Comparison of ENCODE assay signal across 20 cellular contexts in the genomic region with DNA sequence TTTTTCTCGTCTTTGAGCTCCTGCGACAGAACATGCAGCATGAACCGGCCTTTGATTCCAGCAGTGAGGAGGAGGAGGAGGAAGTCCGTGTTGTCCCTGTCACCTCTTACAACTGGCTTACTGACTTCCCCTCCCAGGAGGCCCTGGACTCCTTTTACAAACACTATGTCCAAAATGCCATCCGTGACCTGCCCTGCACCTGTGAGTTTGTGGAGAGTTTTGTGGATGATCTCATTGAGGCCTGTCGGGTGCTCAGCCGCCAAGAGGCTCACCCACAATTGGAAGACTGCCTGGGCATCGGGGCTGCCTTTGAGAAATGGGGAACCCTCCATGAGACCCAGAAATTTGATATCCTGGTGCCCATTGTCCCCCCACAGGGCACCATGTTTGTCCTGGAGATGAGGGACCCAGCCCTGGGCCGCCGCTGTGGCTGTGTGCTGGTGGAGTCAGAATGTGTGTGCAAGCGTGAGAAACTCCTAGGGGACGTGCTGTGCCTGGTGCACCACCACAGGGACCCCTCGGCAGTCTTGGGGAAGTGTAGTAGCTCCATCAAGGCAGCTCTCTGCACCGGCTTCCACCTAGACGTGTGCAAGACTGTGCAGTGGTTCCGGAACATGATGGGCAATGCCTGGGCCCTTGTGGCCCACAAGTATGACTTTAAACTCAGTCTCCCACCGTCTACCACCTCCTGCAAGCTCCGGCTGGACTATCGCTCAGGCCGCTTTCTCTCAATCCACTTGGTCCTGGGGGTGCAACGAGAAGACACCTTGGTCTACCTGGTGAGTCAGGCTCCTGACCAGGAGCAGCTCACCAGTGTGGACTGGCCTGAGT. TPM values are rescaled to one million over a fixed set of nuclear protein-coding genes. Genes with fewer than 3 reads are reported as not detected.
DNase-seq lines count a peak whose midpoint lies in the region; ATAC-seq, FAIRE-seq and TF ChIP-seq lines count a peak whose summit lies in the region.
"Had no signal": no experiment of that assay in that cellular context is flagged by ENCODE, and none has a peak within 500 bp of the region (broad histone marks: within the 10 kb centered on the region; RNA-seq: fewer than 3 reads in every experiment).

No MANE protein-coding gene starts in this region.

- peaks cover 11 to 25% of the 10 kb centered on the region in 2 donors for H3K36me3 Mint-ChIP-seq in activated T-cell treated with anti-CD3 and anti-CD28 coated beads, Interleukin-2, amount 50 U/mL, for 72 hours (ENCODE audit: insufficient read depth in 2 of 2)
- peaks cover 8% of the 10 kb centered on the region for H3K36me3 Mint-ChIP-seq in astrocyte (ENCODE audit: low read depth, unreplicated experiment)

- H3K27ac ChIP-seq in DOHH2 (ENCODE audit: low read depth, low read length) (no peak overlapping the region), astrocyte (ENCODE audit: low read depth, low read length) (no peak overlapping the region), osteoblast (ENCODE audit: low read depth, low read length) (no peak overlapping the region)
- H3K27ac ChIP-seq: esophagus muscularis mucosa, gastrocnemius medialis, tibial artery had no signal

- peaks cover 45% of the 10 kb centered on the region for H3K4me1 ChIP-seq in DOHH2 (ENCODE audit: control insufficient read depth, low read length)
- H3K4me1 ChIP-seq in astrocyte (ENCODE audit: insufficient read depth, low read length), result peaks cover 8% of the 10 kb centered on the region
- H3K4me1 ChIP-seq in osteoblast (ENCODE audit: insufficient read depth, low read length), result peaks cover 17% of the 10 kb centered on the region

- H3K9me2 ChIP-seq in DOHH2 (replicated peaks; ENCODE audit: control insufficient read depth, low read length), result no peaks in the 10 kb centered on the region

- no peak overlapping the region for H3K27ac Mint-ChIP-seq in activated T-cell treated with anti-CD3 and anti-CD28 coated beads, Interleukin-2, amount 50 U/mL, for 72 hours
- peak overlapping the region; percentile 53 for H3K27ac Mint-ChIP-seq in astrocyte (ENCODE audit: unreplicated experiment)
- H3K27ac Mint-ChIP-seq: progenitor cell of endocrine pancreas; stimulated activated naive B cell treated with anti-CD40 and anti-IgM and Interleukin-4, amounts not matched to agents 10 μg/mL and 1 μg/mL and 100 μg/mL, for 72 hours had no signal

- TF ChIP-seq CTCF in DOHH2 (IDR thresholded peaks at IDR 0.05; ENCODE audit: low read depth, low read length, poor library complexity, severe bottlenecking) (no peak), astrocyte (IDR thresholded peaks at IDR 0.05; ENCODE audit: insufficient read depth, low read depth, low read length) (no peak), osteoblast (IDR thresholded peaks at IDR 0.05; ENCODE audit: extremely low read depth, low read depth, low read length) (no peak)

- H3K9me3 ChIP-seq in DOHH2 (ENCODE audit: control insufficient read depth, insufficient read depth, low read length) (no peaks in the 10 kb centered on the region), astrocyte (ENCODE audit: insufficient read depth, low read depth, low read length) (no peaks in the 10 kb centered on the region), osteoblast (ENCODE audit: low read depth, low read length) (no peaks in the 10 kb centered on the region)
- H3K9me3 ChIP-seq: esophagus muscularis mucosa, gastrocnemius medialis, tibial artery had no signal

- H3K79me2 ChIP-seq in DOHH2 (ENCODE audit: control insufficient read depth, low read length) (peaks cover 55% of the 10 kb centered on the region), astrocyte (ENCODE audit: insufficient read depth, low read length) (no peaks in the 10 kb centered on the region), osteoblast (ENCODE audit: insufficient read depth, low read length) (no peaks in the 10 kb centered on the region)

- H3K4me2 ChIP-seq in DOHH2 (ENCODE audit: low read length) (peak overlapping the region; percentile 84; the same call in 1 of the 2 replicates), astrocyte (ENCODE audit: low read length) (no peak overlapping the region), osteoblast (ENCODE audit: insufficient read depth, low read length) (no peak overlapping the region)

- H3K9me3 Mint-ChIP-seq in activated T-cell treated with anti-CD3 and anti-CD28 coated beads, Interleukin-2, amount 50 U/mL, for 72 hours, result no peaks in the 10 kb centered on the region
- H3K9me3 Mint-ChIP-seq in astrocyte (ENCODE audit: unreplicated experiment), result peaks cover 6% of the 10 kb centered on the region
- H3K9me3 Mint-ChIP-seq: effector memory CD8-positive, alpha-beta T cell; stimulated activated naive B cell treated with anti-CD40 and anti-IgM and Interleukin-4, amounts not matched to agents 10 μg/mL and 1 μg/mL and 100 μg/mL, for 72 hours had no signal

- no peak for FAIRE-seq in astrocyte (lab: Jason Lieb, UNC)

- H3K4me1 Mint-ChIP-seq in activated T-cell treated with anti-CD3 and anti-CD28 coated beads, Interleukin-2, amount 50 U/mL, for 72 hours (ENCODE audit: low read depth), result peaks cover 60% of the 10 kb centered on the region
- H3K4me1 Mint-ChIP-seq in astrocyte (ENCODE audit: low read depth, unreplicated experiment), result no peaks in the 10 kb centered on the region

- no peak for DNase-seq in activated T-cell treated with anti-CD3 and anti-CD28 coated beads, Interleukin-2, amount 50 U/mL, for 72 hours
- no peak for DNase-seq in activated T-cell treated with anti-CD3 and anti-CD28 coated beads, Interleukin-2, amount 50 U/mL, for 48 hours
- no peak for DNase-seq in astrocyte (ENCODE audit: low read depth)
- peak; percentile 39 for DNase-seq in osteoblast (ENCODE audit: insufficient read length, low spot score, missing footprints)
- DNase-seq in globus pallidus (ENCODE audit: low spot score), result no peak
- DNase-seq in Right ventricle myocardium superior, result no peak
- DNase-seq: activated CD8-positive, alpha-beta memory T cell treated with anti-CD3 and anti-CD28 coated beads for 24 hours; activated naive CD4-positive, alpha-beta T cell treated with anti-CD3 and anti-CD28 coated beads, Interleukin-2, amount 50 U/mL, for 16 hours; DMS53; effector memory CD8-positive, alpha-beta T cell; gastrocnemius medialis; KBM-7; NCI-H1694; stimulated activated naive B cell treated with anti-CD40 and anti-IgM and Interleukin-4, amounts not matched to agents 10 μg/mL and 1 μg/mL and 100 μg/mL, for 72 hours had no signal

- H3K36me3 ChIP-seq in DOHH2 (ENCODE audit: control insufficient read depth, low read length) (peaks cover 42% of the 10 kb centered on the region), astrocyte (ENCODE audit: insufficient read depth, low read length) (no peaks in the 10 kb centered on the region), osteoblast (ENCODE audit: insufficient read depth, low read length) (no peaks in the 10 kb centered on the region)
- H3K36me3 ChIP-seq: gastrocnemius medialis, tibial artery had no signal

- intact Hi-C loops in Right ventricle myocardium superior (cut with DNase I), result no loop called here

- H3K9ac ChIP-seq in astrocyte (ENCODE audit: low read length), result no peak overlapping the region

- ATAC-seq in activated T-cell treated with anti-CD3 and anti-CD28 coated beads, Interleukin-2, amount 50 U/mL, for 72 hours (replicated peaks in 1 of 2), result no peak
- ATAC-seq in HG03135 (IDR thresholded peaks at IDR 0.05; ENCODE audit: unreplicated experiment) (no peak), Right ventricle myocardium superior (ENCODE audit: poor library complexity) (no peak)
- ATAC-seq: effector memory CD8-positive, alpha-beta T cell; gastrocnemius medialis; stimulated activated naive B cell treated with anti-CD40 and anti-IgM and Interleukin-4, amounts not matched to agents 10 μg/mL and 1 μg/mL and 100 μg/mL, for 72 hours had no signal

- H3K27me3 Mint-ChIP-seq in activated T-cell treated with anti-CD3 and anti-CD28 coated beads, Interleukin-2, amount 50 U/mL, for 72 hours (ENCODE audit: low read depth), result no peaks in the 10 kb centered on the region
- peaks cover 44% of the 10 kb centered on the region for H3K27me3 Mint-ChIP-seq in astrocyte (ENCODE audit: low read depth, unreplicated experiment)
- H3K27me3 Mint-ChIP-seq: effector memory CD8-positive, alpha-beta T cell; stimulated activated naive B cell treated with anti-CD40 and anti-IgM and Interleukin-4, amounts not matched to agents 10 μg/mL and 1 μg/mL and 100 μg/mL, for 72 hours had no signal

- no peak overlapping the region for H3K4me3 ChIP-seq in DOHH2 (ENCODE audit: low read length)
- no peak overlapping the region for H3K4me3 ChIP-seq in astrocyte (ENCODE audit: insufficient read depth, low read depth, low read length)
- H3K4me3 ChIP-seq in osteoblast (ENCODE audit: insufficient read depth, low read length), result no peak overlapping the region
- H3K4me3 ChIP-seq: esophagus muscularis mucosa, gastrocnemius medialis, tibial artery had no signal

- no peaks in the 10 kb centered on the region for H3K27me3 ChIP-seq in DOHH2 (ENCODE audit: control insufficient read depth, low read length)
- H3K27me3 ChIP-seq in astrocyte (ENCODE audit: insufficient read depth, low read length), result peaks cover 8% of the 10 kb centered on the region
- peaks cover 22% of the 10 kb centered on the region for H3K27me3 ChIP-seq in osteoblast (ENCODE audit: insufficient read depth, low read length)

- H3F3A ChIP-seq in DOHH2 (ENCODE audit: control insufficient read depth, insufficient read depth), result peaks cover 13% of the 10 kb centered on the region

- H4K20me1 ChIP-seq in DOHH2 (ENCODE audit: control insufficient read depth, insufficient read depth, low read depth, low read length) (peaks cover 3% of the 10 kb centered on the region; the same call in 1 of the 2 replicates), astrocyte (ENCODE audit: insufficient read depth, low read length) (no peaks in the 10 kb centered on the region), osteoblast (ENCODE audit: insufficient read depth, low read length) (no peaks in the 10 kb centered on the region)

- H2AFZ ChIP-seq in astrocyte (ENCODE audit: low read depth, low read length) (no peak overlapping the region), osteoblast (ENCODE audit: low read length) (no peak overlapping the region)

- H3K4me3 Mint-ChIP-seq in activated T-cell treated with anti-CD3 and anti-CD28 coated beads, Interleukin-2, amount 50 U/mL, for 72 hours, result peak overlapping the region; percentile 17 to 34
- H3K4me3 Mint-ChIP-seq in astrocyte (ENCODE audit: unreplicated experiment), result no peak overlapping the region
- H3K4me3 Mint-ChIP-seq: stimulated activated naive B cell treated with anti-CD40 and anti-IgM and Interleukin-4, amounts not matched to agents 10 μg/mL and 1 μg/mL and 100 μg/mL, for 72 hours had no signal

RNA-seq across cellular contexts. Expression of a gene that starts 2.1 kb away (rescaled TPM):
- total RNA-seq in activated T-cell treated with anti-CD3 and anti-CD28 coated beads, Interleukin-2, amount 50 U/mL, for 72 hours, result 10 to 100 TPM; 28.0 to 31.4 TPM
- 0.10 and 0.45 TPM in 2 replicates for total RNA-seq in astrocyte
- total RNA-seq in osteoblast, result 1.4 and 1.8 TPM in 2 replicates
- total RNA-seq in Right ventricle myocardium superior, result 1.0 TPM
- total RNA-seq: H4 had no signal

RNA-seq across cellular contexts. Expression of a gene that starts 8.4 kb away (rescaled TPM):
- 10 to 100 TPM; 82.2 to 86.2 TPM for total RNA-seq in activated T-cell treated with anti-CD3 and anti-CD28 coated beads, Interleukin-2, amount 50 U/mL, for 72 hours
- total RNA-seq in astrocyte (2.5 and 2.8 TPM in 2 replicates), osteoblast (1.1 and 2.4 TPM in 2 replicates), Right ventricle myocardium superior (0.70 TPM)

RNA-seq across cellular contexts. Expression of a gene that starts 21.9 kb away (rescaled TPM):
- 100 to 1,000 TPM; 188 to 228 TPM for total RNA-seq in activated T-cell treated with anti-CD3 and anti-CD28 coated beads, Interleukin-2, amount 50 U/mL, for 72 hours
- 97.3 and 101 TPM in 2 replicates for total RNA-seq in astrocyte
- total RNA-seq in osteoblast, result 42.7 and 44.2 TPM in 2 replicates
- 50.1 TPM for total RNA-seq in Right ventricle myocardium superior

Comparison
In these comparisons a context has a peak if more than half of its experiments do, and no peak if none do; other contexts are left out.
1. RNA of a gene that starts 2.1 kb away (total RNA-seq): 28.0 to 31.4 TPM in activated T-cell treated with anti-CD3 and anti-CD28 coated beads, Interleukin-2, amount 50 U/mL, for 72 hours; 1.4 to 1.8 TPM in osteoblast, 1.0 TPM in Right ventricle myocardium superior (single experiment) and 0.10 to 0.45 TPM in astrocyte; every median in the first group is over 10 times any median in the second.
2. RNA of a gene that starts 8.4 kb away (total RNA-seq): 82.2 to 86.2 TPM in activated T-cell treated with anti-CD3 and anti-CD28 coated beads, Interleukin-2, amount 50 U/mL, for 72 hours; 2.5 to 2.8 TPM in astrocyte, 1.1 to 2.4 TPM in osteoblast and 0.70 TPM in Right ventricle myocardium superior (single experiment); every median in the first group is over 10 times any median in the second.